ENCODE assay signal across 9 cellular contexts in the genomic region with DNA sequence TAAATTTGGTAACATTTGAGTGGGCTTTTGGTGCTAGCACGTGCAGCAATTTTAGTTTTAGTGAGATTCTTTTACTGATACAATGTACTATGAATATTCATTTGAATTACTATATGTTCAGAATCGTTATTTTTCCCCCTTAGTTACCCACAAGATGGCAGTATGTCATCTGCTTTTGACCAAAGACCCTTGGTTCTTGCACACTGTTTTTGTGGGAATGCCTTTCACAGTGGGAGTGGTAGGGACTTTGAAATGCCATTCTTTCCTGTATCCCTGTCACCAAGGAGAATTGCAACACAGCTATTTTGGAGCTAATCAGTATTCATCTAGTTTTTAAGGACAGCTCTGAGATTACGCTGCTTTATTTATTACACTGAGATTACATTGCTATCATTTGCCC. TPM values are rescaled to one million over a fixed set of nuclear protein-coding genes. Genes with fewer than 3 reads are reported as not detected.
DNase-seq lines count a peak whose midpoint lies in the region; ATAC-seq and TF ChIP-seq lines count a peak whose summit lies in the region.
"Had no signal": no experiment of that assay in that cellular context is flagged by ENCODE, and none has a peak within 500 bp of the region (broad histone marks: within the 10 kb centered on the region; RNA-seq: fewer than 3 reads in every experiment).

No MANE protein-coding gene starts in this region.

- no peak overlapping the region for H3K9ac ChIP-seq in HUES48 (ENCODE audit: low read depth, low read length)

- no peaks in the 10 kb centered on the region for H3K4me1 ChIP-seq in HUES48 (ENCODE audit: control insufficient read depth, insufficient read depth, low read length)
- peaks cover 0 to 4% (median 0%) of the 10 kb centered on the region in 4 donors for H3K4me1 ChIP-seq in esophagus muscularis mucosa

- H3K36me3 ChIP-seq in HUES48 (ENCODE audit: control insufficient read depth, insufficient read depth, low read length) (peaks cover 85% of the 10 kb centered on the region), kidney epithelial cell (ENCODE audit: control insufficient read depth, insufficient read depth, low read length) (no peaks in the 10 kb centered on the region), esophagus muscularis mucosa (peaks cover 31 to 95% (median 74%) of the 10 kb centered on the region in 4 donors)

- H3K27me3 ChIP-seq in HUES48 (ENCODE audit: control insufficient read depth, insufficient read depth, low read length) (no peaks in the 10 kb centered on the region), kidney epithelial cell (ENCODE audit: control insufficient read depth, insufficient read depth, low read length) (no peaks in the 10 kb centered on the region), esophagus muscularis mucosa (no peaks in the 10 kb centered on the region)

- peak overlapping the region; percentile 53 for H3K27ac ChIP-seq in HUES48 (ENCODE audit: low read depth, low read length)
- H3K27ac ChIP-seq in esophagus muscularis mucosa (replicated peaks in 1 of 4), result no peak overlapping the region

- WGBS in esophagus muscularis mucosa, result 49% methylated on average over 3 of the region's 3 CpGs

- TF ChIP-seq POLR2A in esophagus muscularis mucosa (IDR thresholded peaks at IDR 0.05; ENCODE audit: low read depth), result no peak

- peaks cover 5% of the 10 kb centered on the region for H3K36me3 Mint-ChIP-seq in T-helper 17 cell (ENCODE audit: low read depth)
- H3K36me3 Mint-ChIP-seq in activated naive CD8-positive, alpha-beta T cell treated with anti-CD3 and anti-CD28 coated beads, Interleukin-2, amount 50 U/mL, for 24 hours (ENCODE audit: low read depth), result peaks cover 50% of the 10 kb centered on the region
- H3K36me3 Mint-ChIP-seq in activated naive CD4-positive, alpha-beta T cell treated with anti-CD3 and anti-CD28 coated beads, Interleukin-2, amount 10 ng/mL, durations not matched to agents 7 days and 5 days, result peaks cover 45% of the 10 kb centered on the region

- H3K4me3 ChIP-seq in HUES48 (ENCODE audit: low read depth, low read length) (no peak overlapping the region), kidney epithelial cell (ENCODE audit: low read depth, low read length) (no peak overlapping the region), esophagus muscularis mucosa (no peak overlapping the region)

- peaks cover 9% of the 10 kb centered on the region for H3K4me1 Mint-ChIP-seq in T-helper 17 cell
- H3K4me1 Mint-ChIP-seq in activated naive CD8-positive, alpha-beta T cell treated with anti-CD3 and anti-CD28 coated beads, Interleukin-2, amount 50 U/mL, for 24 hours, result no peaks in the 10 kb centered on the region
- H3K4me1 Mint-ChIP-seq in activated naive CD4-positive, alpha-beta T cell treated with anti-CD3 and anti-CD28 coated beads, Interleukin-2, amount 10 ng/mL, durations not matched to agents 7 days and 5 days, result peaks cover 5% of the 10 kb centered on the region
- H3K4me1 Mint-ChIP-seq: IgD-negative memory B cell had no signal

- no peak for ATAC-seq in T-helper 17 cell
- no peak for ATAC-seq in activated naive CD8-positive, alpha-beta T cell treated with anti-CD3 and anti-CD28 coated beads, Interleukin-2, amount 50 U/mL, for 24 hours
- ATAC-seq in HG02981 (IDR thresholded peaks at IDR 0.05; ENCODE audit: unreplicated experiment), result no peak

- TF ChIP-seq EP300 in esophagus muscularis mucosa (IDR thresholded peaks at IDR 0.05), result no peak

- peak overlapping the region; percentile 45 for H3K27ac Mint-ChIP-seq in T-helper 17 cell
- H3K27ac Mint-ChIP-seq in activated naive CD8-positive, alpha-beta T cell treated with anti-CD3 and anti-CD28 coated beads, Interleukin-2, amount 50 U/mL, for 24 hours, result no peak overlapping the region
- no peak overlapping the region for H3K27ac Mint-ChIP-seq in activated naive CD4-positive, alpha-beta T cell treated with anti-CD3 and anti-CD28 coated beads, Interleukin-2, amount 10 ng/mL, durations not matched to agents 7 days and 5 days
- H3K27ac Mint-ChIP-seq: IgD-negative memory B cell had no signal

- no peaks in the 10 kb centered on the region for H3K9me3 ChIP-seq in HUES48 (ENCODE audit: control insufficient read depth, insufficient read depth, low read length)
- H3K9me3 ChIP-seq in T-helper 17 cell (ENCODE audit: control insufficient read depth, low read length, poor library complexity, severe bottlenecking), result no peaks in the 10 kb centered on the region
- H3K9me3 ChIP-seq in esophagus muscularis mucosa, result no peaks in the 10 kb centered on the region

- TF ChIP-seq CTCF in kidney epithelial cell (IDR thresholded peaks at IDR 0.05; ENCODE audit: insufficient read depth, low read length, poor library complexity, severe bottlenecking), result peak; percentile 42
- TF ChIP-seq CTCF in esophagus muscularis mucosa (IDR thresholded peaks at IDR 0.05), result no peak

- H3K27me3 Mint-ChIP-seq in T-helper 17 cell, result no peaks in the 10 kb centered on the region
- H3K27me3 Mint-ChIP-seq in activated naive CD8-positive, alpha-beta T cell treated with anti-CD3 and anti-CD28 coated beads, Interleukin-2, amount 50 U/mL, for 24 hours, result no peaks in the 10 kb centered on the region
- H3K27me3 Mint-ChIP-seq in activated naive CD4-positive, alpha-beta T cell treated with anti-CD3 and anti-CD28 coated beads, Interleukin-2, amount 10 ng/mL, durations not matched to agents 7 days and 5 days, result no peaks in the 10 kb centered on the region
- H3K27me3 Mint-ChIP-seq: IgD-negative memory B cell had no signal

- CTCF ChIA-PET in activated naive CD4-positive, alpha-beta T cell treated with anti-CD3 and anti-CD28 coated beads, Interleukin-2, amount 10 ng/mL, durations not matched to agents 7 days and 5 days (lab: Charles Lee), result interaction anchor here (1.0 kb wide), 1 partner anchor 182 kb away, joined by 3 read pairs; no protein-coding TSS in a partner anchor

- intact Hi-C loops in esophagus muscularis mucosa (cut with DNase I), result no loop called here

- no peaks in the 10 kb centered on the region for H3K9me3 Mint-ChIP-seq in activated naive CD8-positive, alpha-beta T cell treated with anti-CD3 and anti-CD28 coated beads, Interleukin-2, amount 50 U/mL, for 24 hours
- no peaks in the 10 kb centered on the region for H3K9me3 Mint-ChIP-seq in activated naive CD4-positive, alpha-beta T cell treated with anti-CD3 and anti-CD28 coated beads, Interleukin-2, amount 10 ng/mL, durations not matched to agents 7 days and 5 days
- H3K9me3 Mint-ChIP-seq: IgD-negative memory B cell had no signal

- DNase-seq in COLO829 (ENCODE audit: low spot score), result peak; percentile 4
- no peak for DNase-seq in T-helper 17 cell
- no peak for DNase-seq in kidney epithelial cell (ENCODE audit: low read depth)
- no peak for DNase-seq in esophagus muscularis mucosa (ENCODE audit: extremely low spot score)
- no peak for DNase-seq in activated naive CD8-positive, alpha-beta T cell treated with anti-CD3 and anti-CD28 coated beads, Interleukin-2, amount 50 U/mL, for 24 hours
- no peak for DNase-seq in activated naive CD4-positive, alpha-beta T cell treated with anti-CD3 and anti-CD28 coated beads, Interleukin-2, amount 10 ng/mL, durations not matched to agents 7 days and 5 days

- no peak overlapping the region for H3K4me3 Mint-ChIP-seq in T-helper 17 cell
- H3K4me3 Mint-ChIP-seq in activated naive CD8-positive, alpha-beta T cell treated with anti-CD3 and anti-CD28 coated beads, Interleukin-2, amount 50 U/mL, for 24 hours, result no peak overlapping the region
- H3K4me3 Mint-ChIP-seq in activated naive CD4-positive, alpha-beta T cell treated with anti-CD3 and anti-CD28 coated beads, Interleukin-2, amount 10 ng/mL, durations not matched to agents 7 days and 5 days, result no peak overlapping the region
- H3K4me3 Mint-ChIP-seq: IgD-negative memory B cell had no signal

RNA-seq across cellular contexts. Expression of gene SEC23IP, which starts 40.6 kb away (rescaled TPM):
- 10 to 100 TPM; 30.4 to 43.2 TPM for total RNA-seq in T-helper 17 cell
- total RNA-seq in kidney epithelial cell, result 25.6 and 28.9 TPM in 2 replicates
- 10 to 100 TPM; 22.4 to 29.9 (median 24.2) TPM for total RNA-seq in esophagus muscularis mucosa
